ENCODE assay signal across 8 cellular contexts in the genomic region with DNA sequence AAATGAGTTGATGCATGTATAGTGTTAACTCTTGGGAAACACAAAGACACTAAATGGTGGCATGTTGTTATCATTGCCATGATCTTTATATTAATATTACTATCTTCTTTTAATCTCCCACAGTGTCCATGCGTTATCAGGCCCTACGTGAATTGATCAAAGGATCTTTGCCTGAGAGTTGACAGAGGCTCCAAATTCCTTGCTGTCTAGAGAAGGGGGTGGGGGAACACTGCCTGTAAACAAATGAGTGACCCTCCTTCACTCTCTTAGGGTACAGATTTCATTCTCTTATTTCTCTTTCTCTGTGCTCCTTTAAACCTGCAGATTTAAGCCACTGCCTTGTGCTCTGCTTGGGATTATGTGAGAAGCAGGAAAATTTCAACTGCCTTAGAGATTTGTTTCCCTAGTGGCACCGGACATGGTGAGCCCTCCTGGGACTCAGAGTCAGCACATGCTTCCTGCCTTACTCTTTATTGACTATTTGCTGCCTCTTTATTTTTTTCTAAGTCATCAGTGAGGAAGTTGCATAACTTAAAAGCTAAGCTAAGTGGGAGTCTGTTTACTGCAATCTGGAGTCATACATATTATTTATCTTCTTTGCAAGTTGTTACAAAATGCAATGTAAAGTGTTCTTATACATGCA.
A peak's percentile ranks its signal among the peaks of the same experiment; 100 is the strongest.
DNase-seq lines count a peak whose midpoint lies in the region; ATAC-seq and TF ChIP-seq lines count a peak whose summit lies in the region.

No MANE protein-coding gene starts in this region.

- H3K9me3 Mint-ChIP-seq in HFFc6: no peaks in the 10 kb centered on the region
- H3K9me3 Mint-ChIP-seq in activated naive CD8-positive, alpha-beta T cell treated with anti-CD3 and anti-CD28 coated beads for 36 hours: no peaks in the 10 kb centered on the region

- peak overlapping the region; percentile 72 for H3K27ac Mint-ChIP-seq in HFFc6
- H3K27ac Mint-ChIP-seq in activated naive CD8-positive, alpha-beta T cell treated with anti-CD3 and anti-CD28 coated beads for 36 hours: peak overlapping the region; percentile 86

- H3K27me3 ChIP-seq in A673 (replicated peaks; ENCODE audit: insufficient read depth, low read depth, low read length, poor library complexity): no peaks in the 10 kb centered on the region
- no peaks in the 10 kb centered on the region for H3K27me3 ChIP-seq in right lobe of liver

- H3K36me3 ChIP-seq in A673 (ENCODE audit: insufficient read depth, low read length, poor library complexity, severe bottlenecking) (no peaks in the 10 kb centered on the region), right lobe of liver (no peaks in the 10 kb centered on the region)

- WGBS in right lobe of liver (ENCODE audit: insufficient coverage, low coverage, low lambda C conversion rate, missing lambda C conversion rate): 36% methylated on average over 3 of the region's 3 CpGs

- H3K27ac ChIP-seq in A673 (ENCODE audit: low read depth, low read length, poor library complexity, severe bottlenecking) (peak overlapping the region; percentile 82), right lobe of liver (peak overlapping the region in 2 of 3 donors; percentile 18 to 33)

- CTCF ChIA-PET in A673 (lab: Charles Lee): no interaction called here

- DNase-seq in A673 (ENCODE audit: low spot score) (peak; percentile 94), HFFc6 (peak; percentile 59), right lobe of liver (no peak), NCI-H1930 (lab: John Stamatoyannopoulos, UW) (no peak), NCI-H187 treated with DMSO at 0.1 percent for 48 hours (lab: John Stamatoyannopoulos, UW) (no peak), mesenteric fat pad (ENCODE audit: low spot score) (no peak)
- DNase-seq in activated naive CD8-positive, alpha-beta T cell treated with anti-CD3 and anti-CD28 coated beads for 36 hours: no peak
- DNase-seq in stimulated activated CD8-positive, alpha-beta memory T cell treated with anti-CD3 and anti-CD28 coated beads, Interleukin-4, amount 100 ng/mL, for 48 hours: no peak

- H3K4me1 ChIP-seq in A673 (ENCODE audit: insufficient read depth, low read length, poor library complexity, severe bottlenecking): peaks cover 64% of the 10 kb centered on the region
- H3K4me1 ChIP-seq in right lobe of liver: peaks cover 0 to 9% (median 0%) of the 10 kb centered on the region in 4 donors

- POLR2A ChIA-PET in A673 (lab: Charles Lee; ENCODE audit: low non-redundant PET): no interaction called here

- no peaks in the 10 kb centered on the region for H3K9me3 ChIP-seq in A673 (ENCODE audit: low read depth, low read length, poor library complexity, severe bottlenecking)
- no peaks in the 10 kb centered on the region for H3K9me3 ChIP-seq in right lobe of liver

- H3K4me1 Mint-ChIP-seq in HFFc6 (ENCODE audit: low read depth): peaks cover 81% of the 10 kb centered on the region
- peaks cover 80% of the 10 kb centered on the region for H3K4me1 Mint-ChIP-seq in activated naive CD8-positive, alpha-beta T cell treated with anti-CD3 and anti-CD28 coated beads for 36 hours

- H3K36me3 Mint-ChIP-seq in HFFc6 (ENCODE audit: low read depth): peaks cover 26% of the 10 kb centered on the region
- peaks cover 18% of the 10 kb centered on the region for H3K36me3 Mint-ChIP-seq in activated naive CD8-positive, alpha-beta T cell treated with anti-CD3 and anti-CD28 coated beads for 36 hours

- H3K4me3 ChIP-seq in A673 (ENCODE audit: low read depth, low read length, poor library complexity, severe bottlenecking): no peak overlapping the region
- H3K4me3 ChIP-seq in right lobe of liver: no peak overlapping the region

- TF ChIP-seq CTCF in A673 (conservative IDR thresholded peaks at IDR 0.05; ENCODE audit: low read depth, low read length) (no peak), HFFc6 (IDR thresholded peaks at IDR 0.05) (no peak), right lobe of liver (IDR thresholded peaks at IDR 0.05) (no peak)

- ATAC-seq in right lobe of liver: peak; percentile 72 to 79 (median 76)

- BruUV-seq in A673 (replicated peaks; lab: Mats Ljungman, UMichigan): no TSS peak

- no peak for TF ChIP-seq POLR2A in right lobe of liver (IDR thresholded peaks at IDR 0.05)

- H3K4me3 Mint-ChIP-seq in HFFc6: peak overlapping the region; percentile 22
- peak overlapping the region; percentile 23 for H3K4me3 Mint-ChIP-seq in activated naive CD8-positive, alpha-beta T cell treated with anti-CD3 and anti-CD28 coated beads for 36 hours

- H3K27me3 Mint-ChIP-seq in HFFc6 (ENCODE audit: insufficient read depth): peaks cover 6% of the 10 kb centered on the region
- H3K27me3 Mint-ChIP-seq in activated naive CD8-positive, alpha-beta T cell treated with anti-CD3 and anti-CD28 coated beads for 36 hours: no peaks in the 10 kb centered on the region

- intact Hi-C loops in A673 (cut with micrococcal nuclease; ENCODE audit: unreplicated experiment): no loop called here
- intact Hi-C loops in right lobe of liver (cut with DNase I): no loop called here

Comparison
In these comparisons a context has a peak if more than half of its experiments do, and no peak if none do; other contexts are left out.
1. DNase-seq: peak in A673 (single experiment) and HFFc6 (single experiment); none in activated naive CD8-positive, alpha-beta T cell treated with anti-CD3 and anti-CD28 coated beads for 36 hours (single experiment), right lobe of liver (0 of 3), NCI-H1930 (0 of 2), stimulated activated CD8-positive, alpha-beta memory T cell treated with anti-CD3 and anti-CD28 coated beads, Interleukin-4, amount 100 ng/mL, for 48 hours (single experiment), NCI-H187 treated with DMSO at 0.1 percent for 48 hours (single experiment) and mesenteric fat pad (single experiment).